13 cellular contexts compared by ENCODE assay signal in the genomic region with DNA sequence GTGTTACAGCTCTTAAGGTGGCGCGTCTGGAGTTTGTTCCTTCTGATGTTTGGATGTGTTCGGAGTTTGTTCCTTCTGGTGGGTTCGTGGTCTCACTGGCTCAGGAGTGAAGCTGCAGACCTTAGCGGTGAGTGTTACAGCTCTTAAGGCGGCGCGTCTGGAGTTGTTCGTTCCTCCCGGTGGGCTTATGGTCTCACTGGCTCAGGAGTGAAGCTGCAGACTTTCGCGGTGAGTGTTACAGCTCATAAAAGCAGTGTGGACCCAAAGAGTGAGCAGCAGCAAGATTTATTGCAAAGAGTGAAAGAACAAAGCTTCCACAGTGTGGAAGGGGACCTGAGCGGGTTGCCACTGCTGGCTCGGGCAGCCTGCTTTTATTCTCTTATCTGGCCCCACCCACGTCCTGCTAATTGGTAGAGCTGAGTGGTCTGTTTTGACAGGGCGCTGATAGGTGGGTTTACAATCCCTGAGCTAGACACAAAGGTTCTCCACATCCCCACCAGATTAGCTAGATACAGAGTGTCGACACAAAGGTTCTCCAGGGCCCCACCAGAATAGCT. TPM values are rescaled to one million over a fixed set of nuclear protein-coding genes. Genes with fewer than 3 reads are reported as not detected.
"Had no signal": no experiment of that assay in that cellular context is flagged by ENCODE, and none has a peak within 500 bp of the region (broad histone marks: within the 10 kb centered on the region; RNA-seq: fewer than 3 reads in every experiment).

No MANE protein-coding gene starts in this region.

RNA-seq across cellular contexts. Expression of gene CXCL11, which starts 14.1 kb away (rescaled TPM):
- total RNA-seq: activated B cell treated with CpG ODN at 0.5 μM for 24 hours; activated CD4-positive, alpha-beta memory T cell treated with anti-CD3 and anti-CD28 coated beads for 36 hours; activated CD4-positive, alpha-beta T cell treated with anti-CD3 and anti-CD28 coated beads, Interleukin-2, amount 10 ng/mL, durations not matched to agents 7 days and 5 days; activated CD8-positive, alpha-beta T cell treated with anti-CD3 and anti-CD28 coated beads for 36 hours; activated CD8-positive, alpha-beta T cell treated with anti-CD3 and anti-CD28 coated beads, Interleukin-2, amount 10 ng/mL, durations not matched to agents 7 days and 5 days; T-cell; T-helper 17 cell had no signal

RNA-seq across cellular contexts. Expression of gene ART3, which starts 24.6 kb away (rescaled TPM):
- total RNA-seq: activated B cell treated with CpG ODN at 0.5 μM for 24 hours; activated CD4-positive, alpha-beta T cell treated with anti-CD3 and anti-CD28 coated beads for 36 hours; activated CD4-positive, alpha-beta T cell treated with anti-CD3 and anti-CD28 coated beads, Interleukin-2, amount 10 ng/mL, durations not matched to agents 7 days and 5 days; activated CD8-positive, alpha-beta memory T cell treated with anti-CD3 and anti-CD28 coated beads for 36 hours; activated CD8-positive, alpha-beta memory T cell treated with anti-CD3 and anti-CD28 coated beads, Interleukin-2, amount 10 ng/mL, durations not matched to agents 7 days and 5 days; activated CD8-positive, alpha-beta T cell treated with anti-CD3 and anti-CD28 coated beads for 36 hours; activated CD8-positive, alpha-beta T cell treated with anti-CD3 and anti-CD28 coated beads, Interleukin-2, amount 10 ng/mL, durations not matched to agents 7 days and 5 days; T-cell; T-helper 1 cell treated with Interleukin-12 subunit alpha and Interleukin-12 subunit beta and Interleukin-4 antibody, amounts not matched to agents 30 ng/mL and 1 ng/mL, for 36 hours; T-helper 17 cell had no signal

RNA-seq across cellular contexts. Expression of gene CXCL10, which starts 26.6 kb away (rescaled TPM):
- total RNA-seq: activated B cell treated with CpG ODN at 0.5 μM for 24 hours; activated CD8-positive, alpha-beta T cell treated with anti-CD3 and anti-CD28 coated beads, Interleukin-2, amount 10 ng/mL, durations not matched to agents 7 days and 5 days; T-cell; T-helper 17 cell; WTC11 had no signal

RNA-seq across cellular contexts. Expression of gene CXCL9, which starts 42.6 kb away (rescaled TPM):
- total RNA-seq: activated B cell treated with CpG ODN at 0.5 μM for 24 hours; activated CD4-positive, alpha-beta memory T cell treated with anti-CD3 and anti-CD28 coated beads, Interleukin-2, amount 10 ng/mL, durations not matched to agents 7 days and 5 days; activated CD8-positive, alpha-beta T cell treated with anti-CD3 and anti-CD28 coated beads, Interleukin-2, amount 10 ng/mL, durations not matched to agents 7 days and 5 days; T-cell; T-helper 17 cell had no signal
